8 cellular contexts compared by ENCODE assay signal in genomic region chr2:130836501-130837174, GRCh38. TPM values are rescaled to one million over a fixed set of nuclear protein-coding genes. Genes with fewer than 3 reads are reported as not detected.
DNase-seq lines count a peak whose midpoint lies in the region; ATAC-seq and TF ChIP-seq lines count a peak whose summit lies in the region.

A gene with protein sequence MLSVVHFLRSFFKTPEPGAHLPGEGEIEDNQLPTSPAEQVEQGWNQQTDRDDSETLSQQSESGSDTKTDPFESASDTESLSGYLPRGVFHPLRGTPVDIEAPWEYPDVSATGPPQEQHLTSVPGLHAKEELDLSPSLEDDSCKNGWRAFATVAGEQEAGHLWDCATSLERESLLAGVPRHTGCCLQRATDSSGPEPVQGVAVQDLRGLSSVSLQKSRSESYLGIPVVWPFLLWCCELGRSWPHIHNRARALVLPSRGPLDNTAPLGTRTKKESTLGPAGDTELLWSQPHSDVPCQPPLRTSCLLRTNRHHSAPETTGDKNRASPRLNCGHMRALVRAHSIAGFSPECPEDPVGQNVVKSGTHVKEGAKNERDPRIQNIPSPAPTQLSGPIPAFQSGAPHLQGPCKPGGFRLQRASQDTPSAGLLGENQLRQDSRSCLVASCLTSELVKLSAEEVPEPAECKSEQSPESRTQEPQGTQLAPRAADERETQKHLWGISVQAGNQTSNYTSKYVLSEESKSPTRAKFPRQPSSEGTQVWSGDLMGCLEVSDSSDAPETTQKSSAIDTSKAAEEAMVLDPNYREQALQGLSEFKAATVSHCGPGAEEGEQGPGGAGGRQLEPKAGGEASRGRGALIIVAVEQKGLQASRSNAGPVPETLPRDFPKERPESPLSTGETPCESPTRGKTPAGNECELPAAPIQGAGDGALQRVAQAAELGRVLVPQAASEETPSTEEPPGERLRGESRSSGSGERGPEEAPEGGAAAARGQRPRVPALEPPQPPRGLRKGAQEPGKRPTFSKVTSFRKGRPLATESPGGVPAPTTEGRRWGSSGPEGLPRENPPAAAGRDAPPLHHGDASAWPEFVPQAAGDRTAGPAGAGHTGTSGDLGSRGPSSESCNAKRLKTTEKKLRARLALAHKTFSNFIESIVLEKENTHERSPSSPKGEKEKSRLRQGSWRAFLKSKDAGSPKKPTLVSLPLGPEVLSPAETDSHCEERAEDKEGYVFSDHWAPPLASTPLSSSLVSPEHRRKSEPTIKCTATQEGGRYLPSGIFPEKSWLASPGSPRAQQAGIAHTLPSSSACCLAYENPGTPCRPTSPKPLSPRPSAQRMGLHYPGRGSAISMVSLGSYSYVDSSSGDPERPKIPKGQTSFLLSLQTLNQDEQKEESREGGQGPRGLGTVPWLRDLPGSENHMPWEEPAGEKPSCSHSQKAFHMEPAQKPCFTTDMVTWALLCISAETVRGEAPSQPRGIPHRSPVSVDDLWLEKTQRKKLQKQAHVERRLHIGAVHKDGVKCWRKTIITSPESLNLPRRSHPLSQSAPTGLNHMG (N-terminal part only) (plus strand): TSS chr2:130836914. CDS start chr2:130836954, 40 bp downstream.

- 3 to 7% methylated on average over 31 to 58 of the region's 70 CpGs for WGBS in GM23248 (ENCODE audit: low coverage in 1 of 2, low lambda C conversion rate in 2 of 2, missing lambda C conversion rate in 2 of 2), 2 experiments
- no CpG with 5 or more reads among the region's 70 CpGs for WGBS in neuronal stem cell (ENCODE audit: extremely low coverage in 2 of 2, insufficient read length in 2 of 2, insufficient replicate concordance in 1 of 2), 2 donors

- BruUV-seq in Calu3 (replicated peaks; lab: Mats Ljungman, UMichigan): no TSS peak

- H3K4me3 ChIP-seq in GM23248 (no peak within 1 kb of the TSS), neuronal stem cell (ENCODE audit: low read length in 2 of 2) (peak within 1 kb of the TSS in 1 of 2 donors; percentile 93)

- no peaks in the 10 kb centered on the region for H3K4me1 ChIP-seq in GM23248 (ENCODE audit: insufficient read depth)
- peaks cover 0 to 15% of the 10 kb centered on the region in 2 donors for H3K4me1 ChIP-seq in neuronal stem cell (ENCODE audit: control insufficient read depth in 2 of 2, insufficient read depth in 1 of 2, low read depth in 1 of 2, low read length in 2 of 2)

- no peak for TF ChIP-seq CTCF in Calu3 (IDR thresholded peaks at IDR 0.05; ENCODE audit: unreplicated experiment)

- peak within 1 kb of the TSS; percentile 84 for H3K4me3 Mint-ChIP-seq in Calu3 (ENCODE audit: low read depth, unreplicated experiment)

- H3K4ac ChIP-seq in neuronal stem cell (ENCODE audit: low read length): peak within 1 kb of the TSS; percentile 87

- H2BK5ac ChIP-seq in neuronal stem cell (ENCODE audit: low read length): peak within 1 kb of the TSS; percentile 69

- H3K4me2 ChIP-seq in GM23248 (ENCODE audit: unreplicated experiment) (no peak within 1 kb of the TSS), neuronal stem cell (ENCODE audit: insufficient read depth, low read length, poor library complexity, severe bottlenecking) (peak within 1 kb of the TSS; percentile 84)

- H3K27me3 ChIP-seq in GM23248 (replicated peaks; ENCODE audit: insufficient read depth): peaks cover 14% of the 10 kb centered on the region
- H3K27me3 ChIP-seq in neuronal stem cell (ENCODE audit: control insufficient read depth in 3 of 3, insufficient read depth in 3 of 3, low read depth in 1 of 3, low read length in 3 of 3): peaks cover 3 to 60% (median 9%) of the 10 kb centered on the region in 3 experiments

- H3K9me3 Mint-ChIP-seq in Calu3 (ENCODE audit: low read depth, unreplicated experiment): no peaks in the 10 kb centered on the region

- H2AK5ac ChIP-seq in neuronal stem cell (ENCODE audit: low read depth, low read length): peak within 1 kb of the TSS; percentile 88

- H3K36me3 ChIP-seq in GM23248 (ENCODE audit: low read depth) (no peaks in the 10 kb centered on the region), neuronal stem cell (replicated peaks in 1 of 2; ENCODE audit: control insufficient read depth in 2 of 2, insufficient read depth in 2 of 2, low read length in 2 of 2) (no peaks in the 10 kb centered on the region)

- no peak within 1 kb of the TSS for H3K27ac ChIP-seq in GM23248
- H3K27ac ChIP-seq in neuronal stem cell (replicated peaks; ENCODE audit: low read length): no peak within 1 kb of the TSS

- peak within 1 kb of the TSS; percentile 94 for H2BK120ac ChIP-seq in neuronal stem cell (ENCODE audit: low read depth, low read length)

- peaks cover 13% of the 10 kb centered on the region for H3K27me3 Mint-ChIP-seq in Calu3 (ENCODE audit: unreplicated experiment)

- H3K9me3 ChIP-seq in GM23248 (ENCODE audit: low read depth): no peaks in the 10 kb centered on the region
- H3K9me3 ChIP-seq in neuronal stem cell (replicated peaks in 1 of 2; ENCODE audit: control insufficient read depth in 2 of 2, insufficient read depth in 1 of 2, low read depth in 1 of 2, low read length in 2 of 2): no peaks in the 10 kb centered on the region

- no peaks in the 10 kb centered on the region for H3K79me2 ChIP-seq in GM23248 (ENCODE audit: insufficient read depth)

- peak within 1 kb of the TSS; percentile 97 for H2BK12ac ChIP-seq in neuronal stem cell (ENCODE audit: low read length)

- peak within 1 kb of the TSS; percentile 74 for H3K14ac ChIP-seq in neuronal stem cell (ENCODE audit: low read length)

- intact Hi-C loops in Calu3 (cut with micrococcal nuclease; ENCODE audit: unreplicated experiment): no loop called here

- peak within 1 kb of the TSS; percentile 20 for H3K23ac ChIP-seq in neuronal stem cell (ENCODE audit: low read depth, low read length, poor library complexity)

- H2AFZ ChIP-seq in GM23248 (no peak within 1 kb of the TSS), neuronal stem cell (ENCODE audit: low read length) (peak within 1 kb of the TSS; percentile 40)

- ATAC-seq in esophagus mucosa: peak; percentile 81
- ATAC-seq in HG02610 (IDR thresholded peaks at IDR 0.05; ENCODE audit: unreplicated experiment): no peak

- peak; percentile 87 for DNase-seq in Calu3
- DNase-seq in GM23248: peak; percentile 14
- DNase-seq in SW480 (ENCODE audit: low spot score): peak; percentile 49
- DNase-seq in neuronal stem cell (ENCODE audit: low spot score): peak; percentile 75
- no peak for DNase-seq in retina
- no peak for DNase-seq in NCI-H1092 treated with DMSO at 0.1 percent for 48 hours (lab: John Stamatoyannopoulos, UW)

- H3K9ac ChIP-seq in GM23248 (no peak within 1 kb of the TSS), neuronal stem cell (ENCODE audit: low read depth, low read length, poor library complexity) (peak within 1 kb of the TSS; percentile 90)

- CTCF ChIA-PET in Calu3 (lab: Charles Lee): interaction anchor here (0.6 to 1.4 kb wide), 3 partner anchors 12 to 39 kb away, joined by 3 to 4 read pairs (median 4); no protein-coding TSS in a partner anchor

- no peak within 1 kb of the TSS for H4K8ac ChIP-seq in neuronal stem cell (ENCODE audit: low read depth, low read length)

- H3K79me1 ChIP-seq in neuronal stem cell (ENCODE audit: low read depth, low read length): peaks cover 8% of the 10 kb centered on the region

- H4K91ac ChIP-seq in neuronal stem cell (ENCODE audit: low read depth, low read length, poor library complexity): no peak within 1 kb of the TSS

- peak within 1 kb of the TSS; percentile 88 for H2BK15ac ChIP-seq in neuronal stem cell (ENCODE audit: low read length)

- no peaks in the 10 kb centered on the region for H3K9me2 ChIP-seq in GM23248 (ENCODE audit: insufficient read depth)

- peaks cover 16% of the 10 kb centered on the region for H3K36me3 Mint-ChIP-seq in Calu3 (ENCODE audit: insufficient read depth, unreplicated experiment)

- no peak within 1 kb of the TSS for H3K27ac Mint-ChIP-seq in Calu3 (ENCODE audit: unreplicated experiment)

- peaks cover 7% of the 10 kb centered on the region for H3K4me1 Mint-ChIP-seq in Calu3 (ENCODE audit: low read depth, unreplicated experiment)

- no peaks in the 10 kb centered on the region for H3F3A ChIP-seq in GM23248 (ENCODE audit: insufficient read depth)

- H4K20me1 ChIP-seq in GM23248 (ENCODE audit: insufficient read depth): no peaks in the 10 kb centered on the region

- in situ Hi-C loops in GM23248 (cut with MboI): no loop called here

- H3K18ac ChIP-seq in neuronal stem cell (ENCODE audit: low read length): peak within 1 kb of the TSS; percentile 95

RNA-seq across cellular contexts. Expression of the gene that starts here (rescaled TPM):
- total RNA-seq in Calu3 (2022) (5.9 and 8.8 TPM in 2 replicates), esophagus mucosa (41.8 TPM)
- 12.0 and 26.0 TPM in 2 replicates for total RNA-seq in GM23248 (2014; rRNA removed; shearing (Covaris generic))
- polyA plus RNA-seq in GM23248 (2016; fragmentation: Nextera tagmentation; extraction: Ambion mirVana): 7.4 and 9.6 TPM in 2 replicates
- 38.1 TPM for polyA plus RNA-seq in neuronal stem cell (2013, experiment 1 of 2)
- 36.3 TPM for polyA plus RNA-seq in neuronal stem cell (2013, experiment 2 of 2)

Comparison
In these comparisons a context has a peak if more than half of its experiments do, and no peak if none do; other contexts are left out.
1. DNase-seq: peak in Calu3 (single experiment), GM23248 (single experiment), SW480 (single experiment) and neuronal stem cell (single experiment); none in retina (single experiment) and NCI-H1092 treated with DMSO at 0.1 percent for 48 hours (single experiment).